ENCODE assay signal across 12 cellular contexts in the genomic region with DNA sequence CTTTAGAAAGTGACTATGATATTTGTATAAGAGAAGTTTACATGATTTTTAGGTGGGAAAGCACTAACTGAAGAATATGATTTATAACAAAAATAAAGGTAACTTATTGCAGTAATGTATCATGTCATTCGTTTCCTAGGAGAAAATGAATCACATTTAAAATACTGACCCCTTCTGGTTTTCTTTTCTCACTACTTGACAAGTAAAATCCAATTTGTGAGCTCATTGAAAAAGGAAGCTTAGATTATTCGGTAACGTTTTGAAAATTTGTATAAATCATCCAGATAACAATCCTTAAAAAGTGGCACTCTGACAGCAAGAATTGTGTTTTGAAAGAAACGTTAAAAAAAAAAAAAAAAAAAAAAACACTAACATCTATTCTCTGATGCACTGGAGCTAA. TPM values are rescaled to one million over a fixed set of nuclear protein-coding genes. Genes with fewer than 3 reads are reported as not detected.
DNase-seq lines count a peak whose midpoint lies in the region; ATAC-seq and TF ChIP-seq lines count a peak whose summit lies in the region.
"Had no signal": no experiment of that assay in that cellular context is flagged by ENCODE, and none has a peak within 500 bp of the region (broad histone marks: within the 10 kb centered on the region; RNA-seq: fewer than 3 reads in every experiment).

No MANE protein-coding gene starts in this region.

- CTCF ChIA-PET in A673 (lab: Charles Lee) (interaction anchor here (0.7 kb wide), 1 partner anchor 655 kb away, joined by 12 read pairs; no protein-coding TSS in a partner anchor), PC-3 (lab: Charles Lee) (interaction anchor here (0.6 to 0.8 kb wide), 5 partner anchors 26 to 188 kb away, joined by 3 to 6 read pairs (median 4); a partner anchor contains a TSS)
- CTCF ChIA-PET in activated naive CD4-positive, alpha-beta T cell treated with anti-CD3 and anti-CD28 coated beads, Interleukin-2, amount 10 ng/mL, durations not matched to agents 7 days and 5 days (lab: Charles Lee): interaction anchor here (0.6 to 1.7 kb wide), 5 partner anchors 10 to 973 kb away, joined by 3 read pairs; no protein-coding TSS in a partner anchor

- intact Hi-C loops in A673 (cut with micrococcal nuclease; ENCODE audit: unreplicated experiment): no loop called here
- intact Hi-C loops in PC-3 (cut with micrococcal nuclease): loop anchor here (1.0 kb wide), 1 partner anchor 98 kb away; no protein-coding TSS in a partner anchor
- intact Hi-C loops in Right ventricle myocardium superior (cut with DNase I): no loop called here

- POLR2A ChIA-PET in A673 (lab: Charles Lee; ENCODE audit: low non-redundant PET): no interaction called here
- POLR2A ChIA-PET in PC-3 (lab: Charles Lee; ENCODE audit: unreplicated experiment): no interaction called here

- H4K20me1 ChIP-seq in GM23248 (ENCODE audit: insufficient read depth) (no peaks in the 10 kb centered on the region), PC-3 (ENCODE audit: low read length) (no peaks in the 10 kb centered on the region), fibroblast of lung (ENCODE audit: control insufficient read depth, extremely low read depth, insufficient read depth, low read length) (no peaks in the 10 kb centered on the region)

- BruUV-seq in A673 (replicated peaks; lab: Mats Ljungman, UMichigan) (no TSS peak), PC-3 (replicated peaks; lab: Mats Ljungman, UMichigan) (no TSS peak)

- no peak overlapping the region for H3K4me3 Mint-ChIP-seq in activated naive CD4-positive, alpha-beta T cell treated with anti-CD3 and anti-CD28 coated beads, Interleukin-2, amount 10 ng/mL, durations not matched to agents 7 days and 5 days
- H3K4me3 Mint-ChIP-seq: activated CD8-positive, alpha-beta memory T cell treated with anti-CD3 and anti-CD28 coated beads, Interleukin-2, amount 10 ng/mL, durations not matched to agents 7 days and 5 days; naive thymus-derived CD8-positive, alpha-beta T cell; T-helper 1 cell treated with Interleukin-12 subunit alpha and Interleukin-12 subunit beta and Interleukin-4 antibody, amounts not matched to agents 30 μg/mL and 1 μg/mL, for 36 hours had no signal

- WGBS in GM23248 (ENCODE audit: low coverage in 1 of 2, low lambda C conversion rate in 2 of 2, missing lambda C conversion rate in 2 of 2), 2 experiments: 45 to 52% methylated on average over 4 of the region's 4 CpGs

- H3K4me1 ChIP-seq in A673 (ENCODE audit: insufficient read depth, low read length, poor library complexity, severe bottlenecking): peaks cover 5% of the 10 kb centered on the region
- no peaks in the 10 kb centered on the region for H3K4me1 ChIP-seq in GM23248 (ENCODE audit: insufficient read depth)
- H3K4me1 ChIP-seq in PC-3 (ENCODE audit: insufficient read depth, low read length): no peaks in the 10 kb centered on the region
- H3K4me1 ChIP-seq in fibroblast of lung (ENCODE audit: control insufficient read depth, extremely low read depth, insufficient read depth, low read length): no peaks in the 10 kb centered on the region

- H3K9me3 Mint-ChIP-seq in activated naive CD4-positive, alpha-beta T cell treated with anti-CD3 and anti-CD28 coated beads, Interleukin-2, amount 10 ng/mL, durations not matched to agents 7 days and 5 days: no peaks in the 10 kb centered on the region
- H3K9me3 Mint-ChIP-seq: naive thymus-derived CD8-positive, alpha-beta T cell; T-helper 1 cell treated with Interleukin-12 subunit alpha and Interleukin-12 subunit beta and Interleukin-4 antibody, amounts not matched to agents 30 μg/mL and 1 μg/mL, for 36 hours had no signal

- H3K4me3 ChIP-seq in A673 (ENCODE audit: low read depth, low read length, poor library complexity, severe bottlenecking): no peak overlapping the region
- no peak overlapping the region for H3K4me3 ChIP-seq in GM23248
- H3K4me3 ChIP-seq in PC-3 (ENCODE audit: low read length): no peak overlapping the region
- H3K4me3 ChIP-seq in fibroblast of lung (replicated peaks in 1 of 4; ENCODE audit: control extremely low read depth in 1 of 4, insufficient read depth in 1 of 4, low read depth in 3 of 4, low read length in 4 of 4): no peak overlapping the region
- H3K4me3 ChIP-seq in brain microvascular endothelial cell (ENCODE audit: low read depth, low read length): no peak overlapping the region

- H3F3A ChIP-seq in GM23248 (ENCODE audit: insufficient read depth): 0 out of 2 replicates have a peak, but pooled peaks cover 3% of the 10 kb centered on the region
- H3F3A ChIP-seq in PC-3 (ENCODE audit: low read length, unreplicated experiment): no peaks in the 10 kb centered on the region

- no peaks in the 10 kb centered on the region for H3K27me3 ChIP-seq in A673 (replicated peaks; ENCODE audit: insufficient read depth, low read depth, low read length, poor library complexity)
- no peaks in the 10 kb centered on the region for H3K27me3 ChIP-seq in GM23248 (replicated peaks; ENCODE audit: insufficient read depth)
- H3K27me3 ChIP-seq in PC-3 (ENCODE audit: low read length): no peaks in the 10 kb centered on the region
- H3K27me3 ChIP-seq in fibroblast of lung (ENCODE audit: control insufficient read depth, insufficient read depth, low read length): no peaks in the 10 kb centered on the region
- no peaks in the 10 kb centered on the region for H3K27me3 ChIP-seq in brain microvascular endothelial cell (replicated peaks)

- peak; percentile 34 for DNase-seq in A673 (ENCODE audit: low spot score)
- DNase-seq in GM23248: peak; percentile 45
- DNase-seq in PC-3: peak; percentile 58
- peak; percentile 10 to 15 for DNase-seq in fibroblast of lung (ENCODE audit: low read depth in 2 of 2)
- no peak for DNase-seq in activated naive CD4-positive, alpha-beta T cell treated with anti-CD3 and anti-CD28 coated beads, Interleukin-2, amount 10 ng/mL, durations not matched to agents 7 days and 5 days
- DNase-seq in activated CD4-positive, CD25-positive, alpha-beta regulatory T cell (lab: John Stamatoyannopoulos, UW): no peak
- no peak for DNase-seq in brain microvascular endothelial cell
- no peak for DNase-seq in Right ventricle myocardium superior
- DNase-seq: activated CD8-positive, alpha-beta memory T cell treated with anti-CD3 and anti-CD28 coated beads, Interleukin-2, amount 10 ng/mL, durations not matched to agents 7 days and 5 days; naive thymus-derived CD8-positive, alpha-beta T cell; NCI-H510A had no signal

- peaks cover 25% of the 10 kb centered on the region for H3K36me3 Mint-ChIP-seq in activated naive CD4-positive, alpha-beta T cell treated with anti-CD3 and anti-CD28 coated beads, Interleukin-2, amount 10 ng/mL, durations not matched to agents 7 days and 5 days

- H3K9me2 ChIP-seq in GM23248 (ENCODE audit: insufficient read depth): no peaks in the 10 kb centered on the region
- no peaks in the 10 kb centered on the region for H3K9me2 ChIP-seq in PC-3 (replicated peaks; ENCODE audit: low read length)

- in situ Hi-C loops in GM23248 (cut with MboI): no loop called here
- in situ Hi-C loops in brain microvascular endothelial cell (cut with HindIII; ENCODE audit: low pct_ligation_motif_present, low sequenced_read_pairs): no loop called here

- ATAC-seq in PC-3: no peak; the same call in 1 of the 2 replicates
- ATAC-seq in Right ventricle myocardium superior (ENCODE audit: poor library complexity): no peak
- ATAC-seq: activated CD8-positive, alpha-beta memory T cell treated with anti-CD3 and anti-CD28 coated beads, Interleukin-2, amount 10 ng/mL, durations not matched to agents 7 days and 5 days; naive thymus-derived CD8-positive, alpha-beta T cell had no signal

- H3K4me1 Mint-ChIP-seq in activated naive CD4-positive, alpha-beta T cell treated with anti-CD3 and anti-CD28 coated beads, Interleukin-2, amount 10 ng/mL, durations not matched to agents 7 days and 5 days: no peaks in the 10 kb centered on the region

- H3K4me2 ChIP-seq in GM23248 (ENCODE audit: unreplicated experiment) (no peak overlapping the region), PC-3 (ENCODE audit: low read length) (no peak overlapping the region), fibroblast of lung (ENCODE audit: extremely low read depth, insufficient read depth, low read length) (no peak overlapping the region)

- H3K27ac ChIP-seq in A673 (ENCODE audit: low read depth, low read length, poor library complexity, severe bottlenecking) (no peak overlapping the region), GM23248 (no peak overlapping the region), PC-3 (ENCODE audit: low read length) (no peak overlapping the region), fibroblast of lung (ENCODE audit: insufficient read depth, low read length) (no peak overlapping the region), brain microvascular endothelial cell (no peak overlapping the region)

- H3K79me2 ChIP-seq in GM23248 (ENCODE audit: insufficient read depth) (no peaks in the 10 kb centered on the region), PC-3 (ENCODE audit: low read length) (no peaks in the 10 kb centered on the region), fibroblast of lung (ENCODE audit: control insufficient read depth, insufficient read depth, low read length) (no peaks in the 10 kb centered on the region)

- no peak overlapping the region for H3K27ac Mint-ChIP-seq in activated naive CD4-positive, alpha-beta T cell treated with anti-CD3 and anti-CD28 coated beads, Interleukin-2, amount 10 ng/mL, durations not matched to agents 7 days and 5 days
- H3K27ac Mint-ChIP-seq: activated CD8-positive, alpha-beta memory T cell treated with anti-CD3 and anti-CD28 coated beads, Interleukin-2, amount 10 ng/mL, durations not matched to agents 7 days and 5 days; naive thymus-derived CD8-positive, alpha-beta T cell; T-helper 1 cell treated with Interleukin-12 subunit alpha and Interleukin-12 subunit beta and Interleukin-4 antibody, amounts not matched to agents 30 μg/mL and 1 μg/mL, for 36 hours had no signal

- no peaks in the 10 kb centered on the region for H3K27me3 Mint-ChIP-seq in activated naive CD4-positive, alpha-beta T cell treated with anti-CD3 and anti-CD28 coated beads, Interleukin-2, amount 10 ng/mL, durations not matched to agents 7 days and 5 days
- H3K27me3 Mint-ChIP-seq: activated CD8-positive, alpha-beta memory T cell treated with anti-CD3 and anti-CD28 coated beads, Interleukin-2, amount 10 ng/mL, durations not matched to agents 7 days and 5 days; naive thymus-derived CD8-positive, alpha-beta T cell had no signal

- H2AFZ ChIP-seq in GM23248 (no peak overlapping the region), PC-3 (ENCODE audit: low read length) (no peak overlapping the region), fibroblast of lung (ENCODE audit: low read length) (no peak overlapping the region)

- TF ChIP-seq CTCF in A673 (conservative IDR thresholded peaks at IDR 0.05; ENCODE audit: low read depth, low read length) (peak; percentile 42), PC-3 (conservative IDR thresholded peaks at IDR 0.05; ENCODE audit: low read depth, low read length) (peak; percentile 59), fibroblast of lung (conservative IDR thresholded peaks at IDR 0.05 in 1 of 2, IDR thresholded peaks at IDR 0.05 in 1 of 2; ENCODE audit: low read depth in 1 of 2, low read length in 2 of 2) (peak in 1 of 2 donors; percentile 19), brain microvascular endothelial cell (IDR thresholded peaks at IDR 0.05; ENCODE audit: low read depth, low read length, missing control alignments) (no peak)

- H3K9me3 ChIP-seq in A673 (ENCODE audit: low read depth, low read length, poor library complexity, severe bottlenecking) (no peaks in the 10 kb centered on the region), GM23248 (ENCODE audit: low read depth) (no peaks in the 10 kb centered on the region), PC-3 (ENCODE audit: low read length) (no peaks in the 10 kb centered on the region), fibroblast of lung (ENCODE audit: control insufficient read depth, insufficient read depth, low read depth, low read length) (no peaks in the 10 kb centered on the region)

- H3K9ac ChIP-seq in GM23248 (no peak overlapping the region), PC-3 (ENCODE audit: low read length) (no peak overlapping the region), fibroblast of lung (ENCODE audit: insufficient read depth, low read length) (no peak overlapping the region)

- H3K36me3 ChIP-seq in A673 (ENCODE audit: insufficient read depth, low read length, poor library complexity, severe bottlenecking) (no peaks in the 10 kb centered on the region), GM23248 (ENCODE audit: low read depth) (peaks cover 22% of the 10 kb centered on the region), PC-3 (ENCODE audit: low read depth, low read length) (no peaks in the 10 kb centered on the region), fibroblast of lung (ENCODE audit: control insufficient read depth, insufficient read depth, low read length) (no peaks in the 10 kb centered on the region), brain microvascular endothelial cell (replicated peaks) (no peaks in the 10 kb centered on the region)

RNA-seq across cellular contexts. Expression of a gene that starts 39.0 kb away (rescaled TPM):
- total RNA-seq in A673 (2021): 12.3 and 15.6 TPM in 2 replicates
- 6.2 and 22.4 TPM in 2 replicates for total RNA-seq in GM23248 (2014; rRNA removed; shearing (Covaris generic))
- polyA plus RNA-seq in GM23248 (2016; fragmentation: Nextera tagmentation; extraction: Ambion mirVana): 4.8 and 6.4 TPM in 2 replicates
- total RNA-seq in PC-3 (2014; rRNA removed): 4.4 and 5.3 TPM in 2 replicates
- total RNA-seq in fibroblast of lung: 13.4 and 23.1 TPM in 2 replicates
- polyA plus RNA-seq in fibroblast of lung: 6.1 and 6.2 TPM in 2 replicates
- polyA plus RNA-seq in fibroblast of lung (2012): 7.0 and 7.9 TPM in 2 replicates
- 3.7 and 14.2 TPM in 2 replicates for polyA minus RNA-seq in fibroblast of lung (ENCODE audit: low replicate concordance)
- total RNA-seq in Right ventricle myocardium superior: 4.0 TPM

RNA-seq across cellular contexts. Expression of a gene that starts 39.1 kb away (rescaled TPM):
- 6.5 and 9.8 TPM in 2 replicates for total RNA-seq in A673 (2021)
- total RNA-seq in GM23248 (2014; rRNA removed; shearing (Covaris generic)): 3.7 and 4.1 TPM in 2 replicates
- 3.4 and 3.9 TPM in 2 replicates for polyA plus RNA-seq in GM23248 (2016; fragmentation: Nextera tagmentation; extraction: Ambion mirVana)
- total RNA-seq in PC-3 (2014; rRNA removed): 2.2 and 2.6 TPM in 2 replicates
- total RNA-seq in fibroblast of lung: 6.9 and 7.2 TPM in 2 replicates
- 2.7 and 4.3 TPM in 2 replicates for polyA plus RNA-seq in fibroblast of lung
- 2.9 and 3.8 TPM in 2 replicates for polyA plus RNA-seq in fibroblast of lung (2012)
- polyA minus RNA-seq in fibroblast of lung (ENCODE audit: low replicate concordance): 0.67 and 2.7 TPM in 2 replicates
- total RNA-seq in Right ventricle myocardium superior: 2.7 TPM

Comparison
In these comparisons a context has a peak if more than half of its experiments do, and no peak if none do; other contexts are left out.
1. DNase-seq: peak in A673 (single experiment), GM23248 (single experiment), PC-3 (single experiment) and fibroblast of lung (2 of 2); none in activated naive CD4-positive, alpha-beta T cell treated with anti-CD3 and anti-CD28 coated beads, Interleukin-2, amount 10 ng/mL, durations not matched to agents 7 days and 5 days (single experiment), activated CD4-positive, CD25-positive, alpha-beta regulatory T cell (0 of 4), brain microvascular endothelial cell (single experiment) and Right ventricle myocardium superior (single experiment).